Comparison of ENCODE assay signal across 6 cellular contexts in genomic region chr10:12013391-12013790, GRCh38. TPM values are rescaled to one million over a fixed set of nuclear protein-coding genes. Genes with fewer than 3 reads are reported as not detected.
DNase-seq lines count a peak whose midpoint lies in the region; ATAC-seq and TF ChIP-seq lines count a peak whose summit lies in the region.
"Not testable (repeated sequence)": the region's sequence is repeated elsewhere in the genome, so short reads cannot be mapped to it uniquely, and the experiment has no call there.

No MANE protein-coding gene starts in this region.

- not testable (repeated sequence) for H3K56ac ChIP-seq in IMR-90 (ENCODE audit: extremely low read depth, insufficient read depth, low read length)

- not testable (repeated sequence) for H3K9me3 ChIP-seq in IMR-90 (ENCODE audit: control insufficient read depth, insufficient read depth, low read length); PC-9 (ENCODE audit: insufficient read depth, low read depth)

- H2BK20ac ChIP-seq in IMR-90 (ENCODE audit: low read depth, low read length) = not testable (repeated sequence)

- H4K5ac ChIP-seq in IMR-90 (ENCODE audit: low read depth, low read length) = not testable (repeated sequence)

- BruUV-seq in IMR-90 (replicated peaks; lab: Mats Ljungman, UMichigan) = not testable (repeated sequence)
- TSS peak; percentile 15 for BruUV-seq in PC-9 (replicated peaks; lab: Mats Ljungman, UMichigan)

- not testable (repeated sequence) for H3F3A ChIP-seq in PC-9 (ENCODE audit: insufficient read depth, low read depth)

- not testable (repeated sequence) for H4K8ac ChIP-seq in IMR-90 (ENCODE audit: low read depth in 2 of 2, low read length in 2 of 2)

- not testable (repeated sequence) for H3K14ac ChIP-seq in IMR-90 (replicated peaks; ENCODE audit: low read depth, low read length)

- H3K9ac ChIP-seq in IMR-90 (ENCODE audit: low read depth, low read length) = not testable (repeated sequence)

- not testable (repeated sequence) for H3K23ac ChIP-seq in IMR-90 (ENCODE audit: low read depth, low read length)

- not testable (repeated sequence) for H2AK5ac ChIP-seq in IMR-90 (ENCODE audit: low read depth, low read length)

- TF ChIP-seq POLR2A in IMR-90 (IDR thresholded peaks at IDR 0.05; ENCODE audit: low read depth, low read length) = not testable (repeated sequence)

- not testable (repeated sequence) for TF ChIP-seq CTCF in IMR-90 (conservative IDR thresholded peaks at IDR 0.05; ENCODE audit: low read depth, low read length); PC-9 (conservative IDR thresholded peaks at IDR 0.05); choroid plexus epithelial cell (conservative IDR thresholded peaks at IDR 0.05; ENCODE audit: low read depth, low read length); fibroblast of villous mesenchyme (IDR thresholded peaks at IDR 0.05; ENCODE audit: insufficient read depth, low read depth, low read length)

- peak overlapping the region; percentile 63; the same call in 1 of the 2 replicates for H3K27ac ChIP-seq in IMR-90 (ENCODE audit: insufficient read depth, low read length)
- H3K27ac ChIP-seq in PC-9 = not testable (repeated sequence)

- not testable (repeated sequence) for H3K9me1 ChIP-seq in IMR-90 (ENCODE audit: insufficient read depth, low read length)

- H3K9me2 ChIP-seq in PC-9 (ENCODE audit: insufficient read depth) = not testable (repeated sequence)

- not testable (repeated sequence) for H3K4me2 ChIP-seq in IMR-90 (ENCODE audit: low read depth, low read length); PC-9

- intact Hi-C loops in IMR-90 (cut with micrococcal nuclease); PC-9 (cut with micrococcal nuclease; ENCODE audit: unreplicated experiment): not testable (repeated sequence)

- H3K4ac ChIP-seq in IMR-90 (ENCODE audit: low read depth, low read length) = not testable (repeated sequence)

- peak overlapping the region; percentile 79 for H2BK5ac ChIP-seq in IMR-90 (ENCODE audit: low read depth, low read length, poor library complexity, severe bottlenecking)

- dilution Hi-C loops in IMR-90 (cut with HindIII; ENCODE audit: low sequenced_read_pairs, unreplicated experiment) = not testable (repeated sequence)

- WGBS in IMR-90 (ENCODE audit: extremely low coverage in 2 of 2, insufficient read length in 1 of 2), 2 experiments = 100% methylated on average over 4 of the region's 6 CpGs; no CpG with 5 or more reads in 1 of the 2 experiments

- H2AFZ ChIP-seq in IMR-90 (replicated peaks; ENCODE audit: low read length, poor library complexity); PC-9: not testable (repeated sequence)

- peaks cover 17 to 25% of the 10 kb centered on the region in 2 experiments for H3K79me1 ChIP-seq in IMR-90 (ENCODE audit: low read depth in 1 of 2, low read length in 2 of 2)

- not testable (repeated sequence) for H3K4me3 ChIP-seq in IMR-90 (ENCODE audit: insufficient read depth, low read depth, low read length); PC-9; choroid plexus epithelial cell (ENCODE audit: low read depth, low read length); fibroblast of villous mesenchyme (ENCODE audit: low read depth, low read length)

- CTCF ChIA-PET in IMR-90 (lab: Yijun Ruan, JAX); PC-9 (lab: Charles Lee): not testable (repeated sequence)

- peaks cover 13% of the 10 kb centered on the region for H3K36me3 ChIP-seq in IMR-90 (ENCODE audit: control insufficient read depth, insufficient read depth, low read length)
- H3K36me3 ChIP-seq in PC-9 (ENCODE audit: low read depth) = not testable (repeated sequence)

- ATAC-seq in IMR-90 (ENCODE audit: low read depth) = not testable (repeated sequence)

- not testable (repeated sequence) for H3K18ac ChIP-seq in IMR-90 (ENCODE audit: low read depth, low read length)

- not testable (repeated sequence) for H4K20me1 ChIP-seq in IMR-90 (ENCODE audit: insufficient read depth, low read length); PC-9 (ENCODE audit: insufficient read depth)

- not testable (repeated sequence) for H2BK15ac ChIP-seq in IMR-90 (ENCODE audit: low read depth, low read length)

- not testable (repeated sequence) for H3K79me2 ChIP-seq in PC-9 (ENCODE audit: low read depth)

- not testable (repeated sequence) for H3K27me3 ChIP-seq in IMR-90 (ENCODE audit: control insufficient read depth, insufficient read depth, low read length); PC-9 (ENCODE audit: insufficient read depth, low read depth)

- not testable (repeated sequence) for DNase-seq in IMR-90, PC-9
- peak; percentile 73 for DNase-seq in amniotic epithelial cell (ENCODE audit: low read depth)
- DNase-seq in choroid plexus epithelial cell (ENCODE audit: low read depth) = peak; percentile 11
- DNase-seq in fibroblast of villous mesenchyme (ENCODE audit: low read depth) = peak; percentile 6
- DNase-seq in iris pigment epithelial cell (ENCODE audit: low read depth) = peak; percentile 74

- not testable (repeated sequence) for TF ChIP-seq RAD21 in IMR-90 (IDR thresholded peaks at IDR 0.05; ENCODE audit: low read length)

- POLR2A ChIA-PET in IMR-90 (lab: Charles Lee; ENCODE audit: unreplicated experiment); PC-9 (lab: Charles Lee; ENCODE audit: unreplicated experiment): not testable (repeated sequence)

- not testable (repeated sequence) for H4K91ac ChIP-seq in IMR-90 (ENCODE audit: insufficient read depth, low read depth, low read length)

- not testable (repeated sequence) for H2AK9ac ChIP-seq in IMR-90 (replicated peaks; ENCODE audit: low read depth, low read length, poor library complexity)

- in situ Hi-C loops in IMR-90 (cut with MboI; ENCODE audit: low sequenced_read_pairs) = not testable (repeated sequence)

- not testable (repeated sequence) for H2BK120ac ChIP-seq in IMR-90 (ENCODE audit: low read depth, low read length)

- H3K4me1 ChIP-seq in IMR-90 (ENCODE audit: control insufficient read depth, insufficient read depth, low read length); PC-9 (replicated peaks; ENCODE audit: insufficient read depth): not testable (repeated sequence)

RNA-seq across cellular contexts. Expression of gene UPF2, which starts 29.2 kb away (rescaled TPM):
- 14.3 and 22.8 TPM in 2 replicates for total RNA-seq in IMR-90 (2012; rRNA removed)
- polyA plus RNA-seq in IMR-90 (2012; rRNA removed) = 8.0 and 9.2 TPM in 2 replicates
- polyA plus RNA-seq in IMR-90 (2012; cell fraction: cytosol; rRNA removed) = 1.0 and 1.5 TPM in 2 replicates
- 1.2 and 7.8 TPM in 2 replicates for polyA plus RNA-seq in IMR-90 (2012; cell fraction: nucleus; rRNA removed; ENCODE audit: low replicate concordance)
- total RNA-seq in PC-9 (2021) = 18.4 and 25.9 TPM in 2 replicates
- total RNA-seq in fibroblast of villous mesenchyme = 14.2 and 19.0 TPM in 2 replicates

RNA-seq across cellular contexts. Expression of gene DHTKD1, which starts 55.4 kb away (rescaled TPM):
- total RNA-seq in IMR-90 (2012; rRNA removed) = 20.3 and 27.8 TPM in 2 replicates
- 7.8 and 13.9 TPM in 2 replicates for polyA plus RNA-seq in IMR-90 (2012; rRNA removed)
- 6.8 and 8.4 TPM in 2 replicates for polyA plus RNA-seq in IMR-90 (2012; cell fraction: cytosol; rRNA removed)
- polyA plus RNA-seq in IMR-90 (2012; cell fraction: nucleus; rRNA removed; ENCODE audit: low replicate concordance) = 3.3 and 16.9 TPM in 2 replicates
- total RNA-seq in PC-9 (2021) = 41.1 and 43.8 TPM in 2 replicates
- 20.6 and 30.7 TPM in 2 replicates for total RNA-seq in fibroblast of villous mesenchyme
